20 cellular contexts compared by ENCODE assay signal in genomic region chr18:42773870-42774269, GRCh38.
DNase-seq lines count a peak whose midpoint lies in the region; ATAC-seq and TF ChIP-seq lines count a peak whose summit lies in the region.
"Had no signal": no experiment of that assay in that cellular context is flagged by ENCODE, and none has a peak within 500 bp of the region (broad histone marks: within the 10 kb centered on the region; RNA-seq: fewer than 3 reads in every experiment).

No MANE protein-coding gene starts in this region.

- 0 out of 3 replicates have a peak, but pooled peaks cover 3% of the 10 kb centered on the region for H3K36me3 Mint-ChIP-seq in GM23338 (ENCODE audit: low read depth)
- H3K36me3 Mint-ChIP-seq: CD4-positive, CD25-positive, alpha-beta regulatory T cell had no signal

- no peak overlapping the region for H3K23ac ChIP-seq in neuronal stem cell (ENCODE audit: low read depth, low read length, poor library complexity)

- H3K9me2 ChIP-seq in GM23338 (ENCODE audit: insufficient read depth) = peaks cover 5% of the 10 kb centered on the region; the same call in 1 of the 2 replicates

- H2AFZ ChIP-seq in GM23338 (peak overlapping the region; percentile 23; the same call in 1 of the 2 replicates), neuronal stem cell (ENCODE audit: low read length) (peak overlapping the region; percentile 48)
- H2AFZ ChIP-seq: PC-9 had no signal

- no peak overlapping the region for H3K4me3 Mint-ChIP-seq in GM23338
- H3K4me3 Mint-ChIP-seq: CD4-positive, CD25-positive, alpha-beta regulatory T cell had no signal

- peaks cover 23% of the 10 kb centered on the region for H3K4me1 Mint-ChIP-seq in GM23338
- H3K4me1 Mint-ChIP-seq: CD4-positive, CD25-positive, alpha-beta regulatory T cell had no signal

- H2BK15ac ChIP-seq in neuronal stem cell (ENCODE audit: low read length) = no peak overlapping the region

- no peak overlapping the region for H3K9ac ChIP-seq in neuronal stem cell (ENCODE audit: low read depth, low read length, poor library complexity)
- H3K9ac ChIP-seq: BLaER1 had no signal

- no peak overlapping the region for H2BK5ac ChIP-seq in neuronal stem cell (ENCODE audit: low read length)

- TF ChIP-seq POLR2A in GM18505 (IDR thresholded peaks at IDR 0.05; ENCODE audit: borderline replicate concordance, extremely low read depth, insufficient read depth, insufficient read length) = no peak

- no peak overlapping the region for H2AK5ac ChIP-seq in neuronal stem cell (ENCODE audit: low read depth, low read length)

- H3K36me3 ChIP-seq in GM23338 (ENCODE audit: insufficient read depth) = no peaks in the 10 kb centered on the region
- H3K36me3 ChIP-seq in neuronal stem cell (replicated peaks in 1 of 2; ENCODE audit: control insufficient read depth in 2 of 2, insufficient read depth in 2 of 2, low read length in 2 of 2) = no peaks in the 10 kb centered on the region
- H3K36me3 ChIP-seq in aorta (ENCODE audit: control insufficient read depth in 1 of 2, insufficient read depth in 2 of 2, low read length in 1 of 2) = no peaks in the 10 kb centered on the region
- H3K36me3 ChIP-seq: BLaER1, SJSA1 had no signal

- H3K27me3 Mint-ChIP-seq in GM23338 (ENCODE audit: insufficient read depth, low read depth, poor library complexity) = peaks cover 3% of the 10 kb centered on the region
- H3K27me3 Mint-ChIP-seq: CD4-positive, CD25-positive, alpha-beta regulatory T cell had no signal

- 0 out of 3 replicates have a peak, but pooled peaks cover 1% of the 10 kb centered on the region for H3K9me3 Mint-ChIP-seq in GM23338

- intact Hi-C loops in aorta (cut with DNase I) = no loop called here

- H3K9me3 ChIP-seq in neuronal stem cell (replicated peaks in 1 of 2; ENCODE audit: control insufficient read depth in 2 of 2, insufficient read depth in 1 of 2, low read depth in 1 of 2, low read length in 2 of 2) (no peaks in the 10 kb centered on the region), aorta (ENCODE audit: control insufficient read depth, low read length) (no peaks in the 10 kb centered on the region)
- H3K9me3 ChIP-seq: BLaER1, SJSA1 had no signal

- H3K27me3 ChIP-seq in GM23338 (ENCODE audit: insufficient read depth) = no peaks in the 10 kb centered on the region
- no peaks in the 10 kb centered on the region for H3K27me3 ChIP-seq in neuronal stem cell (ENCODE audit: control insufficient read depth in 3 of 3, insufficient read depth in 3 of 3, low read depth in 1 of 3, low read length in 3 of 3)
- no peaks in the 10 kb centered on the region for H3K27me3 ChIP-seq in aorta (ENCODE audit: control insufficient read depth in 1 of 2, insufficient read depth in 2 of 2, low read length in 1 of 2)
- H3K27me3 ChIP-seq: BLaER1, SJSA1 had no signal

- H3F3A ChIP-seq in GM23338 (replicated peaks; ENCODE audit: low read depth) = no peaks in the 10 kb centered on the region

- no peaks in the 10 kb centered on the region for H3K79me2 ChIP-seq in GM23338 (replicated peaks; ENCODE audit: insufficient read depth)

- TF ChIP-seq CTCF in GM23338 (conservative IDR thresholded peaks at IDR 0.05; ENCODE audit: low read depth in 2 of 2) = no peak

- no peak overlapping the region for H2BK12ac ChIP-seq in neuronal stem cell (ENCODE audit: low read length)

- no peak for DNase-seq in GM23338 (ENCODE audit: low spot score)
- DNase-seq in astrocyte of the hippocampus (ENCODE audit: low read depth, low spot score) = peak; percentile 66
- peak; percentile 58 for DNase-seq in kidney glomerular epithelial cell (lab: John Stamatoyannopoulos, UW)
- DNase-seq in neuronal stem cell (ENCODE audit: low spot score) = no peak
- DNase-seq in aorta = no peak
- DNase-seq: CD4-positive, CD25-positive, alpha-beta regulatory T cell; DMS53; Kasumi-1; NCI-H1105 treated with DMSO at 0.1 percent for 48 hours; NCI-H2029; NCI-H446 treated with DMSO at 0.1 percent for 48 hours; NCI-H526; PC-9; Right ventricle myocardium superior had no signal

- no peaks in the 10 kb centered on the region for H3K79me1 ChIP-seq in neuronal stem cell (ENCODE audit: low read depth, low read length)

- no peak overlapping the region for H3K14ac ChIP-seq in neuronal stem cell (ENCODE audit: low read length)

- H3K4me2 ChIP-seq in GM23338 (no peak overlapping the region), neuronal stem cell (ENCODE audit: insufficient read depth, low read length, poor library complexity, severe bottlenecking) (no peak overlapping the region)
- H3K4me2 ChIP-seq: BLaER1, PC-9 had no signal

- H3K4me3 ChIP-seq in GM23338 (no peak overlapping the region), neuronal stem cell (ENCODE audit: low read length in 2 of 2) (no peak overlapping the region), aorta (ENCODE audit: low read length in 2 of 2) (no peak overlapping the region)
- H3K4me3 ChIP-seq: BLaER1, PC-9, SJSA1 had no signal

- ATAC-seq in GM23338 (no peak), HG02588 (IDR thresholded peaks at IDR 0.05; ENCODE audit: unreplicated experiment) (no peak), aorta (ENCODE audit: low FRiP score) (no peak), GM18505 (IDR thresholded peaks at IDR 0.05; ENCODE audit: unreplicated experiment) (no peak)
- ATAC-seq: HCT116, HepG2 had no signal

- H2BK120ac ChIP-seq in neuronal stem cell (ENCODE audit: low read depth, low read length) = no peak overlapping the region

- H4K91ac ChIP-seq in neuronal stem cell (ENCODE audit: low read depth, low read length, poor library complexity) = no peak overlapping the region

- WGBS in neuronal stem cell (ENCODE audit: extremely low coverage in 2 of 2, insufficient read length in 2 of 2, insufficient replicate concordance in 1 of 2), 2 donors = no CpG with 5 or more reads among the region's 1 CpG
- 0 to 8% methylated on average over 1 of the region's 1 CpG for WGBS in aorta, 2 donors

- no peak overlapping the region for H3K27ac ChIP-seq in GM23338 (ENCODE audit: low read depth)
- no peak overlapping the region for H3K27ac ChIP-seq in neuronal stem cell (replicated peaks; ENCODE audit: low read length)
- no peak overlapping the region for H3K27ac ChIP-seq in aorta (ENCODE audit: low read depth in 1 of 2, low read length in 2 of 2)
- H3K27ac ChIP-seq: BLaER1, PC-9, SJSA1 had no signal

- H4K8ac ChIP-seq in neuronal stem cell (ENCODE audit: low read depth, low read length) = no peak overlapping the region

- H3K27ac Mint-ChIP-seq in GM23338 = no peak overlapping the region
- H3K27ac Mint-ChIP-seq: CD4-positive, CD25-positive, alpha-beta regulatory T cell had no signal

- no peak overlapping the region for H3K18ac ChIP-seq in neuronal stem cell (ENCODE audit: low read length)

- no peaks in the 10 kb centered on the region for H4K20me1 ChIP-seq in GM23338 (replicated peaks; ENCODE audit: insufficient read depth)
- H4K20me1 ChIP-seq: BLaER1 had no signal

- H3K4ac ChIP-seq in neuronal stem cell (ENCODE audit: low read length) = no peak overlapping the region

- H3K4me1 ChIP-seq in GM23338 (ENCODE audit: insufficient read depth) (peaks cover 28% of the 10 kb centered on the region), neuronal stem cell (ENCODE audit: control insufficient read depth in 2 of 2, insufficient read depth in 1 of 2, low read depth in 1 of 2, low read length in 2 of 2) (peaks cover 4 to 6% of the 10 kb centered on the region in 2 donors), aorta (ENCODE audit: control insufficient read depth in 1 of 2, insufficient read depth in 2 of 2, low read length in 2 of 2) (no peaks in the 10 kb centered on the region)
- H3K4me1 ChIP-seq: BLaER1, SJSA1 had no signal

TF ChIP-seq in GM23338, 12 proteins besides CTCF, POLR2A, EP300 and RAD21 (continues in another document):
- TF ChIP-seq REST (IDR thresholded peaks at IDR 0.05; ENCODE audit: unreplicated experiment) (no peak), EZH2 (IDR thresholded peaks at IDR 0.05; ENCODE audit: low read depth, unreplicated experiment) (no peak), ZNF331 (CRISPR knock-in tag; IDR thresholded peaks at IDR 0.05; ENCODE audit: low read depth) (no peak), ETS1 (IDR thresholded peaks at IDR 0.05) (no peak), NANOG (IDR thresholded peaks at IDR 0.05; ENCODE audit: borderline replicate concordance) (no peak), ZNF114 (CRISPR knock-in tag; IDR thresholded peaks at IDR 0.05) (no peak), STAT1 (IDR thresholded peaks at IDR 0.05; ENCODE audit: unreplicated experiment) (no peak), CREB1 (CRISPR knock-in tag; IDR thresholded peaks at IDR 0.05; ENCODE audit: low read depth) (no peak), EZH2phosphoT487 (IDR thresholded peaks at IDR 0.05; ENCODE audit: unreplicated experiment) (no peak)

Comparison
In these comparisons a context has a peak if more than half of its experiments do, and no peak if none do; other contexts are left out.
1. DNase-seq: peak in astrocyte of the hippocampus (single experiment) and kidney glomerular epithelial cell (single experiment); none in GM23338 (single experiment), neuronal stem cell (single experiment) and aorta (0 of 2).